ENCODE assay signal across 13 cellular contexts in genomic region chr11:65897020-65897471, GRCh38. TPM values are rescaled to one million over a fixed set of nuclear protein-coding genes. Genes with fewer than 3 reads are reported as not detected.
A peak's percentile ranks its signal among the peaks of the same experiment; 100 is the strongest.
DNase-seq lines count a peak whose midpoint lies in the region; ATAC-seq, FAIRE-seq and TF ChIP-seq lines count a peak whose summit lies in the region.
"Had no signal": no experiment of that assay in that cellular context is flagged by ENCODE, and none has a peak within 500 bp of the region (broad histone marks: within the 10 kb centered on the region; RNA-seq: fewer than 3 reads in every experiment).

No MANE protein-coding gene starts in this region.

- TF ChIP-seq EP300 in HepG2 (IDR thresholded peaks at IDR 0.05; ENCODE audit: low read depth in 2 of 2, low read length in 2 of 2): no peak
- no peak for TF ChIP-seq EP300 in HepG2 (CRISPR knock-in tag; IDR thresholded peaks at IDR 0.05; ENCODE audit: borderline replicate concordance)

- H3K27me3 ChIP-seq in HepG2 (ENCODE audit: control insufficient read depth in 1 of 2, insufficient read depth in 2 of 2, low read length in 2 of 2) (no peaks in the 10 kb centered on the region; a peak in 1 of 5 replicates), right lobe of liver (no peaks in the 10 kb centered on the region)

- POLR2A ChIA-PET in HepG2 (lab: Yijun Ruan, JAX): interaction anchor here (0.6 to 1.4 kb wide), 3 partner anchors 9 to 43 kb away, joined by 3 to 8 read pairs (median 3); partner anchors contain the start of gene FIBP
- POLR2A ChIA-PET in activated naive CD8-positive, alpha-beta T cell treated with anti-CD3 and anti-CD28 coated beads, Interleukin-2, amount 10 ng/mL, durations not matched to agents 7 days and 5 days (lab: Charles Lee): interaction anchor here (0.7 to 10.9 kb wide), 3 partner anchors 7 to 186 kb away, joined by 3 to 170 read pairs (median 108); partner anchors contain the start of genes CCDC85B and FIBP

- in situ Hi-C loops in HepG2 (cut with HindIII; ENCODE audit: extremely low pct_ligation_motif_present, low pct_unique_long_range_greater_than_20kb): no loop called here

- H3K27ac Mint-ChIP-seq in activated naive CD8-positive, alpha-beta T cell treated with anti-CD3 and anti-CD28 coated beads, Interleukin-2, amount 10 ng/mL, durations not matched to agents 7 days and 5 days: peak overlapping the region; percentile 23
- no peak overlapping the region for H3K27ac Mint-ChIP-seq in stimulated activated naive CD8-positive, alpha-beta T cell treated with anti-CD3 and anti-CD28 coated beads, Interleukin-15, amount 100 ng/mL, for 72 hours

- intact Hi-C loops in HepG2 (cut with micrococcal nuclease; ENCODE audit: unreplicated experiment) (no loop called here), right lobe of liver (cut with DNase I) (no loop called here)

- no peak for ATAC-seq in HepG2
- no peak for ATAC-seq in right lobe of liver
- ATAC-seq in activated naive CD8-positive, alpha-beta T cell treated with anti-CD3 and anti-CD28 coated beads, Interleukin-2, amount 10 ng/mL, durations not matched to agents 7 days and 5 days (ENCODE audit: low read depth): no peak
- ATAC-seq in stimulated activated naive CD8-positive, alpha-beta T cell treated with anti-CD3 and anti-CD28 coated beads, Interleukin-15, amount 100 ng/mL, for 72 hours: no peak

- BruUV-seq in HepG2 (replicated peaks; lab: Mats Ljungman, UMichigan): no TSS peak

- H3K36me3 ChIP-seq in HepG2 (replicated peaks in 1 of 2; ENCODE audit: control insufficient read depth in 1 of 2, insufficient read depth in 2 of 2, low read length in 2 of 2) (peaks cover 8 to 18% of the 10 kb centered on the region in 2 experiments; a peak in 4 of 5 replicates), right lobe of liver (no peaks in the 10 kb centered on the region)

- TF ChIP-seq POLR2A in HepG2 (IDR thresholded peaks at IDR 0.05; ENCODE audit: insufficient read depth in 1 of 2, low read depth in 2 of 2, low read length in 2 of 2): no peak
- TF ChIP-seq POLR2A in right lobe of liver (IDR thresholded peaks at IDR 0.05): no peak

- H4K20me1 ChIP-seq in HepG2 (ENCODE audit: insufficient read depth, low read length): no peaks in the 10 kb centered on the region

- H2AFZ ChIP-seq in HepG2 (ENCODE audit: low read length): no peak overlapping the region

- FAIRE-seq in HepG2 (lab: Jason Lieb, UNC): no peak
- FAIRE-seq: frontal cortex, islet of Langerhans had no signal

- peaks cover 2% of the 10 kb centered on the region for H3K36me3 Mint-ChIP-seq in activated naive CD8-positive, alpha-beta T cell treated with anti-CD3 and anti-CD28 coated beads, Interleukin-2, amount 10 ng/mL, durations not matched to agents 7 days and 5 days

- H3K27me3 Mint-ChIP-seq in activated naive CD8-positive, alpha-beta T cell treated with anti-CD3 and anti-CD28 coated beads, Interleukin-2, amount 10 ng/mL, durations not matched to agents 7 days and 5 days: peaks cover 2% of the 10 kb centered on the region
- no peaks in the 10 kb centered on the region for H3K27me3 Mint-ChIP-seq in stimulated activated naive CD8-positive, alpha-beta T cell treated with anti-CD3 and anti-CD28 coated beads, Interleukin-15, amount 100 ng/mL, for 72 hours

- H3K4me1 Mint-ChIP-seq in activated naive CD8-positive, alpha-beta T cell treated with anti-CD3 and anti-CD28 coated beads, Interleukin-2, amount 10 ng/mL, durations not matched to agents 7 days and 5 days: peaks cover 38% of the 10 kb centered on the region
- H3K4me1 Mint-ChIP-seq in stimulated activated naive CD8-positive, alpha-beta T cell treated with anti-CD3 and anti-CD28 coated beads, Interleukin-15, amount 100 ng/mL, for 72 hours: peaks cover 79% of the 10 kb centered on the region

- DNase-seq in HepG2 (ENCODE audit: low spot score) (no peak), right lobe of liver (no peak), NCI-H774 (lab: John Stamatoyannopoulos, UW) (no peak), GM19240 (ENCODE audit: insufficient read length, low spot score) (no peak)
- no peak for DNase-seq in activated naive CD8-positive, alpha-beta T cell treated with anti-CD3 and anti-CD28 coated beads, Interleukin-2, amount 10 ng/mL, durations not matched to agents 7 days and 5 days
- no peak for DNase-seq in stimulated activated naive CD8-positive, alpha-beta T cell treated with anti-CD3 and anti-CD28 coated beads, Interleukin-15, amount 100 ng/mL, for 72 hours
- DNase-seq: activated B cell treated with CpG ODN at 0.5 μM for 24 hours; activated naive CD4-positive, alpha-beta T cell; NCI-H526 treated with DMSO at 0.1 percent for 48 hours; stimulated activated CD4-positive, alpha-beta T cell treated with anti-CD3 and anti-CD28 coated beads, Interleukin-4, amount 100 ng/mL, for 4 hours had no signal

- CTCF ChIA-PET in HepG2 (lab: Yijun Ruan, JAX; ENCODE audit: low intra/inter-chr PET ratio, low total read pairs): no interaction called here

- H3K4me3 Mint-ChIP-seq in activated naive CD8-positive, alpha-beta T cell treated with anti-CD3 and anti-CD28 coated beads, Interleukin-2, amount 10 ng/mL, durations not matched to agents 7 days and 5 days: no peak overlapping the region
- peak overlapping the region; percentile 15 to 50 for H3K4me3 Mint-ChIP-seq in stimulated activated naive CD8-positive, alpha-beta T cell treated with anti-CD3 and anti-CD28 coated beads, Interleukin-15, amount 100 ng/mL, for 72 hours
- H3K4me3 Mint-ChIP-seq: activated B cell treated with CpG ODN at 0.5 μM for 24 hours had no signal

- H3K4me2 ChIP-seq in HepG2 (ENCODE audit: low read depth, low read length): no peak overlapping the region

- no peak overlapping the region for H3K9ac ChIP-seq in HepG2 (ENCODE audit: insufficient read depth, low read depth, low read length)

- H3K27ac ChIP-seq in HepG2 (ENCODE audit: extremely low read length, insufficient read depth, low read length): no peak overlapping the region
- H3K27ac ChIP-seq in right lobe of liver: no peak overlapping the region
- H3K27ac ChIP-seq: C4-2B had no signal

- H3K9me3 ChIP-seq in HepG2 (ENCODE audit: low read length) (no peaks in the 10 kb centered on the region), right lobe of liver (no peaks in the 10 kb centered on the region)

- WGBS in HepG2 (ENCODE audit: low lambda C conversion rate): 96% methylated on average over 4 of the region's 4 CpGs
- 94% methylated on average over 3 of the region's 4 CpGs for WGBS in right lobe of liver (ENCODE audit: insufficient coverage, low coverage, low lambda C conversion rate, missing lambda C conversion rate)

- TF ChIP-seq CTCF in HepG2 (CRISPR knock-in tag; IDR thresholded peaks at IDR 0.05) (no peak), right lobe of liver (IDR thresholded peaks at IDR 0.05) (no peak)

- no peak for TF ChIP-seq RAD21 in HepG2 (CRISPR knock-in tag; IDR thresholded peaks at IDR 0.05)

- no peaks in the 10 kb centered on the region for H3K9me3 Mint-ChIP-seq in activated naive CD8-positive, alpha-beta T cell treated with anti-CD3 and anti-CD28 coated beads, Interleukin-2, amount 10 ng/mL, durations not matched to agents 7 days and 5 days
- H3K9me3 Mint-ChIP-seq in stimulated activated naive CD8-positive, alpha-beta T cell treated with anti-CD3 and anti-CD28 coated beads, Interleukin-15, amount 100 ng/mL, for 72 hours: no peaks in the 10 kb centered on the region
- H3K9me3 Mint-ChIP-seq: activated B cell treated with CpG ODN at 0.5 μM for 24 hours had no signal

- H3K4me1 ChIP-seq in HepG2 (ENCODE audit: insufficient read depth, low read length) (peaks cover 53% of the 10 kb centered on the region), right lobe of liver (peaks cover 0 to 9% (median 3%) of the 10 kb centered on the region in 4 donors)

- peaks cover 32% of the 10 kb centered on the region for H3K79me2 ChIP-seq in HepG2 (ENCODE audit: insufficient read depth, low read length)

- no peak overlapping the region for H3K4me3 ChIP-seq in HepG2 (replicated peaks in 1 of 3; ENCODE audit: insufficient read depth in 1 of 3, low read depth in 2 of 3, low read length in 3 of 3)
- no peak overlapping the region for H3K4me3 ChIP-seq in right lobe of liver

RNA-seq across cellular contexts. Expression of gene FOSL1, which starts 3.1 kb away (rescaled TPM):
- total RNA-seq in HepG2 (2016; rRNA removed; fragmentation: Illumina TruSeq; extraction: Trizol) (3.1 and 4.0 TPM in 2 replicates), right lobe of liver (1 to 10 TPM in 1 of 6 experiments, under 1 TPM in 3, not detected in 2; 0.35 to 1.2 (median 0.89) TPM)
- total RNA-seq in HepG2 (2016; cell fraction: cytosol; rRNA removed; fragmentation: Illumina TruSeq; extraction: Trizol; ENCODE audit: low read depth): 1.9 and 2.0 TPM in 2 replicates
- total RNA-seq in HepG2 (2016; cell fraction: insoluble cytoplasmic fraction; rRNA removed; fragmentation: Illumina TruSeq; extraction: Trizol): 3.1 and 3.9 TPM in 2 replicates
- 3.6 and 3.8 TPM in 2 replicates for total RNA-seq in HepG2 (2016; cell fraction: membrane; rRNA removed; fragmentation: Illumina TruSeq; extraction: Trizol)
- 2.9 and 3.0 TPM in 2 replicates for total RNA-seq in HepG2 (2016; cell fraction: nucleus; rRNA removed; fragmentation: Illumina TruSeq; extraction: Trizol)
- polyA plus RNA-seq in HepG2 (2011; rRNA removed): 2.8 and 4.1 TPM in 2 replicates
- 1.2 and 1.3 TPM in 2 replicates for polyA plus RNA-seq in HepG2 (2011; cell fraction: cytosol; rRNA removed)
- polyA plus RNA-seq in HepG2 (2011; cell fraction: nucleus; rRNA removed): 5.4 and 6.6 TPM in 2 replicates
- 3.6 and 8.7 TPM in 2 replicates for polyA plus RNA-seq in HepG2 (2012)
- 3.2 and 3.7 TPM in 2 replicates for polyA plus RNA-seq in HepG2 (2016; cell fraction: cytosol; fragmentation: Illumina TruSeq; extraction: Trizol; ENCODE audit: low read depth)
- 10.6 and 14.5 TPM in 2 replicates for polyA plus RNA-seq in HepG2 (2016; cell fraction: insoluble cytoplasmic fraction; fragmentation: Illumina TruSeq; extraction: Trizol; ENCODE audit: low read depth)
- 7.3 and 8.5 TPM in 2 replicates for polyA plus RNA-seq in HepG2 (2016; cell fraction: membrane; fragmentation: Illumina TruSeq; extraction: Trizol; ENCODE audit: low read depth)
- polyA plus RNA-seq in HepG2 (2016; cell fraction: nucleus; fragmentation: Illumina TruSeq; extraction: Trizol; ENCODE audit: insufficient read depth, low read depth): 9.9 and 15.5 TPM in 2 replicates
- 3.5 and 6.1 TPM in 2 replicates for polyA minus RNA-seq in HepG2 (2011; rRNA and poly(A)+ RNA removed; ENCODE audit: low replicate concordance)
- polyA minus RNA-seq in HepG2 (2011; cell fraction: cytosol; rRNA and poly(A)+ RNA removed): 1.2 and 1.6 TPM in 2 replicates
- polyA minus RNA-seq in HepG2 (2011; cell fraction: nucleus; rRNA and poly(A)+ RNA removed): 3.0 and 3.9 TPM in 2 replicates
- 1 to 10 TPM; 1.9 to 2.0 TPM for total RNA-seq in activated naive CD8-positive, alpha-beta T cell treated with anti-CD3 and anti-CD28 coated beads, Interleukin-2, amount 10 ng/mL, durations not matched to agents 7 days and 5 days
- total RNA-seq: frontal cortex had no signal

RNA-seq across cellular contexts. Expression of gene CCDC85B, which starts 6.6 kb away (rescaled TPM):
- 15.7 and 19.5 TPM in 2 replicates for total RNA-seq in HepG2 (2016; rRNA removed; fragmentation: Illumina TruSeq; extraction: Trizol)
- 22.9 and 27.3 TPM in 2 replicates for total RNA-seq in HepG2 (2016; cell fraction: cytosol; rRNA removed; fragmentation: Illumina TruSeq; extraction: Trizol; ENCODE audit: low read depth)
- total RNA-seq in HepG2 (2016; cell fraction: insoluble cytoplasmic fraction; rRNA removed; fragmentation: Illumina TruSeq; extraction: Trizol): 14.5 and 18.4 TPM in 2 replicates
- 26.1 and 34.5 TPM in 2 replicates for total RNA-seq in HepG2 (2016; cell fraction: membrane; rRNA removed; fragmentation: Illumina TruSeq; extraction: Trizol)
- total RNA-seq in HepG2 (2016; cell fraction: nucleus; rRNA removed; fragmentation: Illumina TruSeq; extraction: Trizol): 7.5 and 8.0 TPM in 2 replicates
- polyA plus RNA-seq in HepG2 (2011; rRNA removed): 8.2 and 11.4 TPM in 2 replicates
- 17.2 and 32.9 TPM in 2 replicates for polyA plus RNA-seq in HepG2 (2011; cell fraction: cytosol; rRNA removed)
- 8.9 and 11.3 TPM in 2 replicates for polyA plus RNA-seq in HepG2 (2011; cell fraction: nucleus; rRNA removed)
- 12.6 and 14.2 TPM in 2 replicates for polyA plus RNA-seq in HepG2 (2012)
- 40.1 and 40.5 TPM in 2 replicates for polyA plus RNA-seq in HepG2 (2016; cell fraction: cytosol; fragmentation: Illumina TruSeq; extraction: Trizol; ENCODE audit: low read depth)
- polyA plus RNA-seq in HepG2 (2016; cell fraction: insoluble cytoplasmic fraction; fragmentation: Illumina TruSeq; extraction: Trizol; ENCODE audit: low read depth): 21.1 and 23.0 TPM in 2 replicates
- polyA plus RNA-seq in HepG2 (2016; cell fraction: membrane; fragmentation: Illumina TruSeq; extraction: Trizol; ENCODE audit: low read depth): 35.5 and 37.3 TPM in 2 replicates
- 15.1 and 21.9 TPM in 2 replicates for polyA plus RNA-seq in HepG2 (2016; cell fraction: nucleus; fragmentation: Illumina TruSeq; extraction: Trizol; ENCODE audit: insufficient read depth, low read depth)
- 5.6 and 5.8 TPM in 2 replicates for polyA minus RNA-seq in HepG2 (2011; rRNA and poly(A)+ RNA removed; ENCODE audit: low replicate concordance)
- polyA minus RNA-seq in HepG2 (2011; cell fraction: cytosol; rRNA and poly(A)+ RNA removed): 8.2 and 10.7 TPM in 2 replicates
- 1.9 and 4.5 TPM in 2 replicates for polyA minus RNA-seq in HepG2 (2011; cell fraction: nucleus; rRNA and poly(A)+ RNA removed)
- total RNA-seq in right lobe of liver: 10 to 100 TPM in 2 of 6 experiments, 1 to 10 TPM in 4; 4.9 to 19.2 (median 6.6) TPM
- total RNA-seq in activated naive CD8-positive, alpha-beta T cell treated with anti-CD3 and anti-CD28 coated beads, Interleukin-2, amount 10 ng/mL, durations not matched to agents 7 days and 5 days: 10 to 100 TPM; 59.8 to 66.3 TPM

RNA-seq across cellular contexts. Expression of gene FIBP, which starts 8.8 kb away (rescaled TPM):
- 62.1 and 66.0 TPM in 2 replicates for total RNA-seq in HepG2 (2016; rRNA removed; fragmentation: Illumina TruSeq; extraction: Trizol)
- total RNA-seq in HepG2 (2016; cell fraction: cytosol; rRNA removed; fragmentation: Illumina TruSeq; extraction: Trizol; ENCODE audit: low read depth): 107 and 121 TPM in 2 replicates
- 58.2 and 62.9 TPM in 2 replicates for total RNA-seq in HepG2 (2016; cell fraction: insoluble cytoplasmic fraction; rRNA removed; fragmentation: Illumina TruSeq; extraction: Trizol)
- 102 and 112 TPM in 2 replicates for total RNA-seq in HepG2 (2016; cell fraction: membrane; rRNA removed; fragmentation: Illumina TruSeq; extraction: Trizol)
- total RNA-seq in HepG2 (2016; cell fraction: nucleus; rRNA removed; fragmentation: Illumina TruSeq; extraction: Trizol): 30.9 and 31.6 TPM in 2 replicates
- polyA plus RNA-seq in HepG2 (2011; rRNA removed): 42.9 and 55.3 TPM in 2 replicates
- 42.7 and 69.1 TPM in 2 replicates for polyA plus RNA-seq in HepG2 (2011; cell fraction: cytosol; rRNA removed)
- 93.3 and 102 TPM in 2 replicates for polyA plus RNA-seq in HepG2 (2011; cell fraction: nucleus; rRNA removed)
- polyA plus RNA-seq in HepG2 (2012): 30.4 and 30.7 TPM in 2 replicates
- 106 and 128 TPM in 2 replicates for polyA plus RNA-seq in HepG2 (2016; cell fraction: cytosol; fragmentation: Illumina TruSeq; extraction: Trizol; ENCODE audit: low read depth)
- polyA plus RNA-seq in HepG2 (2016; cell fraction: insoluble cytoplasmic fraction; fragmentation: Illumina TruSeq; extraction: Trizol; ENCODE audit: low read depth): 57.7 and 68.5 TPM in 2 replicates
- polyA plus RNA-seq in HepG2 (2016; cell fraction: membrane; fragmentation: Illumina TruSeq; extraction: Trizol; ENCODE audit: low read depth): 104 and 109 TPM in 2 replicates
- polyA plus RNA-seq in HepG2 (2016; cell fraction: nucleus; fragmentation: Illumina TruSeq; extraction: Trizol; ENCODE audit: insufficient read depth, low read depth): 53.2 and 59.2 TPM in 2 replicates
- polyA minus RNA-seq in HepG2 (2011; rRNA and poly(A)+ RNA removed; ENCODE audit: low replicate concordance): 100 and 198 TPM in 2 replicates
- 30.7 and 31.3 TPM in 2 replicates for polyA minus RNA-seq in HepG2 (2011; cell fraction: cytosol; rRNA and poly(A)+ RNA removed)
- 25.2 and 39.5 TPM in 2 replicates for polyA minus RNA-seq in HepG2 (2011; cell fraction: nucleus; rRNA and poly(A)+ RNA removed)
- total RNA-seq in right lobe of liver: 10 to 100 TPM; 19.4 to 66.1 (median 23.3) TPM
- 10 to 100 TPM; 78.2 to 82.9 TPM for total RNA-seq in activated naive CD8-positive, alpha-beta T cell treated with anti-CD3 and anti-CD28 coated beads, Interleukin-2, amount 10 ng/mL, durations not matched to agents 7 days and 5 days

RNA-seq across cellular contexts. Expression of gene CTSW, which starts 17.4 kb away (rescaled TPM):
- total RNA-seq in HepG2 (2016; rRNA removed; fragmentation: Illumina TruSeq; extraction: Trizol) (not detected in 2 replicates), right lobe of liver (1 to 10 TPM in 3 of 6 experiments, under 1 TPM in 3; 0.49 to 1.3 (median 1.0) TPM)
- not detected in 2 replicates for total RNA-seq in HepG2 (2016; cell fraction: cytosol; rRNA removed; fragmentation: Illumina TruSeq; extraction: Trizol; ENCODE audit: low read depth)
- total RNA-seq in HepG2 (2016; cell fraction: insoluble cytoplasmic fraction; rRNA removed; fragmentation: Illumina TruSeq; extraction: Trizol): not detected in 2 replicates
- total RNA-seq in HepG2 (2016; cell fraction: membrane; rRNA removed; fragmentation: Illumina TruSeq; extraction: Trizol): not detected in 2 replicates
- not detected in 2 replicates for total RNA-seq in HepG2 (2016; cell fraction: nucleus; rRNA removed; fragmentation: Illumina TruSeq; extraction: Trizol)
- polyA plus RNA-seq in HepG2 (2011; rRNA removed): 0.09 TPM in 1 of 2 replicates, not detected in the other
- not detected in 2 replicates for polyA plus RNA-seq in HepG2 (2011; cell fraction: cytosol; rRNA removed)
- polyA plus RNA-seq in HepG2 (2011; cell fraction: nucleus; rRNA removed): 0.24 TPM in 1 of 2 replicates, not detected in the other
- polyA plus RNA-seq in HepG2 (2012): 0.29 TPM in 1 of 2 replicates, not detected in the other
- polyA plus RNA-seq in HepG2 (2016; cell fraction: cytosol; fragmentation: Illumina TruSeq; extraction: Trizol; ENCODE audit: low read depth): not detected in 2 replicates
- polyA plus RNA-seq in HepG2 (2016; cell fraction: insoluble cytoplasmic fraction; fragmentation: Illumina TruSeq; extraction: Trizol; ENCODE audit: low read depth): not detected in 2 replicates
- polyA plus RNA-seq in HepG2 (2016; cell fraction: membrane; fragmentation: Illumina TruSeq; extraction: Trizol; ENCODE audit: low read depth): not detected in 2 replicates
- polyA plus RNA-seq in HepG2 (2016; cell fraction: nucleus; fragmentation: Illumina TruSeq; extraction: Trizol; ENCODE audit: insufficient read depth, low read depth): not detected in 2 replicates
- polyA minus RNA-seq in HepG2 (2011; rRNA and poly(A)+ RNA removed; ENCODE audit: low replicate concordance): not detected in 2 replicates
- polyA minus RNA-seq in HepG2 (2011; cell fraction: cytosol; rRNA and poly(A)+ RNA removed): not detected in 2 replicates
- not detected in 2 replicates for polyA minus RNA-seq in HepG2 (2011; cell fraction: nucleus; rRNA and poly(A)+ RNA removed)
- 100 to 1,000 TPM; 161 to 175 TPM for total RNA-seq in activated naive CD8-positive, alpha-beta T cell treated with anti-CD3 and anti-CD28 coated beads, Interleukin-2, amount 10 ng/mL, durations not matched to agents 7 days and 5 days
- total RNA-seq: frontal cortex had no signal

RNA-seq across cellular contexts. Expression of gene C11orf68, which starts 21.8 kb away (rescaled TPM):
- total RNA-seq in HepG2 (2016; rRNA removed; fragmentation: Illumina TruSeq; extraction: Trizol): 8.4 and 10.0 TPM in 2 replicates
- total RNA-seq in HepG2 (2016; cell fraction: cytosol; rRNA removed; fragmentation: Illumina TruSeq; extraction: Trizol; ENCODE audit: low read depth): 3.6 and 3.9 TPM in 2 replicates
- 7.4 and 8.6 TPM in 2 replicates for total RNA-seq in HepG2 (2016; cell fraction: insoluble cytoplasmic fraction; rRNA removed; fragmentation: Illumina TruSeq; extraction: Trizol)
- total RNA-seq in HepG2 (2016; cell fraction: membrane; rRNA removed; fragmentation: Illumina TruSeq; extraction: Trizol): 8.6 and 9.6 TPM in 2 replicates
- total RNA-seq in HepG2 (2016; cell fraction: nucleus; rRNA removed; fragmentation: Illumina TruSeq; extraction: Trizol): 7.0 and 7.1 TPM in 2 replicates
- polyA plus RNA-seq in HepG2 (2011; rRNA removed): 28.3 and 37.2 TPM in 2 replicates
- polyA plus RNA-seq in HepG2 (2011; cell fraction: cytosol; rRNA removed): 23.1 and 32.1 TPM in 2 replicates
- polyA plus RNA-seq in HepG2 (2011; cell fraction: nucleus; rRNA removed): 31.1 and 33.6 TPM in 2 replicates
- 19.7 and 19.8 TPM in 2 replicates for polyA plus RNA-seq in HepG2 (2012)
- polyA plus RNA-seq in HepG2 (2016; cell fraction: cytosol; fragmentation: Illumina TruSeq; extraction: Trizol; ENCODE audit: low read depth): 6.4 and 6.8 TPM in 2 replicates
- 21.1 and 22.6 TPM in 2 replicates for polyA plus RNA-seq in HepG2 (2016; cell fraction: insoluble cytoplasmic fraction; fragmentation: Illumina TruSeq; extraction: Trizol; ENCODE audit: low read depth)
- polyA plus RNA-seq in HepG2 (2016; cell fraction: membrane; fragmentation: Illumina TruSeq; extraction: Trizol; ENCODE audit: low read depth): 11.3 and 12.7 TPM in 2 replicates
- polyA plus RNA-seq in HepG2 (2016; cell fraction: nucleus; fragmentation: Illumina TruSeq; extraction: Trizol; ENCODE audit: insufficient read depth, low read depth): 15.2 and 18.0 TPM in 2 replicates
- 31.8 and 49.3 TPM in 2 replicates for polyA minus RNA-seq in HepG2 (2011; rRNA and poly(A)+ RNA removed; ENCODE audit: low replicate concordance)
- polyA minus RNA-seq in HepG2 (2011; cell fraction: cytosol; rRNA and poly(A)+ RNA removed): 21.2 and 24.3 TPM in 2 replicates
- 14.2 and 14.8 TPM in 2 replicates for polyA minus RNA-seq in HepG2 (2011; cell fraction: nucleus; rRNA and poly(A)+ RNA removed)
- 10 to 100 TPM in 4 of 6 experiments, 1 to 10 TPM in 2; 6.5 to 14.0 (median 12.4) TPM for total RNA-seq in right lobe of liver
- total RNA-seq in activated naive CD8-positive, alpha-beta T cell treated with anti-CD3 and anti-CD28 coated beads, Interleukin-2, amount 10 ng/mL, durations not matched to agents 7 days and 5 days: 10 to 100 TPM; 39.8 to 42.8 TPM
